Comparison of ENCODE assay signal across 9 cellular contexts in genomic region chr20:18058661-18059467, GRCh38. TPM values are rescaled to one million over a fixed set of nuclear protein-coding genes. Genes with fewer than 3 reads are reported as not detected.
DNase-seq lines count a peak whose midpoint lies in the region; ATAC-seq and TF ChIP-seq lines count a peak whose summit lies in the region.
"Had no signal": no experiment of that assay in that cellular context is flagged by ENCODE, and none has a peak within 500 bp of the region (broad histone marks: within the 10 kb centered on the region; RNA-seq: fewer than 3 reads in every experiment).

No MANE protein-coding gene starts in this region.

- peaks cover 5% of the 10 kb centered on the region for H3K4me1 Mint-ChIP-seq in nephron
- H3K4me1 Mint-ChIP-seq in CD14-positive monocyte, result peaks cover 35% of the 10 kb centered on the region

- intact Hi-C loops in colonic mucosa (cut with DNase I), result no loop called here
- intact Hi-C loops in CD14-positive monocyte (cut with micrococcal nuclease), result loop anchor here in 1 of 2 donors (5.0 to 10.0 kb wide), 2 partner anchors 76 to 228 kb away; partner anchors contain the start of genes KAT14, PET117 and ZNF133

- no peaks in the 10 kb centered on the region for H3K36me3 ChIP-seq in colonic mucosa

- H3K4me3 Mint-ChIP-seq in nephron (peak overlapping the region; percentile 65 to 72 (median 71)), CD14-positive monocyte (peak overlapping the region in 1 of 2 donors; percentile 75)

- H3K27me3 Mint-ChIP-seq in nephron (ENCODE audit: low read depth) (peaks cover 94% of the 10 kb centered on the region), CD14-positive monocyte (ENCODE audit: low read depth in 3 of 3) (peaks cover 80 to 97% (median 88%) of the 10 kb centered on the region in 3 donors)

- H3K27ac ChIP-seq in colonic mucosa, result peak overlapping the region; percentile 51

- DNase-seq in DMS79 treated with DMSO at 0.1 percent for 48 hours (lab: John Stamatoyannopoulos, UW) (peak; percentile 75), NCI-H2029 treated with DMSO at 0.1 percent for 48 hours (lab: John Stamatoyannopoulos, UW) (peak; percentile 90), colonic mucosa (peak; percentile 64), SIG-M5 (lab: John Stamatoyannopoulos, UW) (no peak), HPDE6-E6E7 (ENCODE audit: extremely low spot score) (no peak), CD14-positive monocyte (ENCODE audit: low spot score) (no peak)

- H3K4me3 ChIP-seq in colonic mucosa, result peak overlapping the region; percentile 27

- H3K36me3 Mint-ChIP-seq in nephron (ENCODE audit: low read depth) (no peaks in the 10 kb centered on the region), CD14-positive monocyte (peaks cover 0 to 6% of the 10 kb centered on the region in 2 donors)

- peaks cover 23% of the 10 kb centered on the region for H3K27me3 ChIP-seq in colonic mucosa

- peaks cover 3% of the 10 kb centered on the region for H3K4me1 ChIP-seq in colonic mucosa

- TF ChIP-seq CTCF in colonic mucosa (IDR thresholded peaks at IDR 0.05) (no peak), nephron (IDR thresholded peaks at IDR 0.05; ENCODE audit: unreplicated experiment in 3 of 3) (no peak), CD14-positive monocyte (IDR thresholded peaks at IDR 0.05) (no peak)

- H3K9me3 Mint-ChIP-seq in nephron (no peaks in the 10 kb centered on the region), CD14-positive monocyte (peaks cover 0 to 30% (median 10%) of the 10 kb centered on the region in 7 donors)

- H3K9ac ChIP-seq in colonic mucosa (ENCODE audit: low read depth in 2 of 2, low read length in 2 of 2), result peak overlapping the region; percentile 24 to 89

- H3K9me3 ChIP-seq in colonic mucosa, result no peaks in the 10 kb centered on the region

- H3K27ac Mint-ChIP-seq in nephron (no peak overlapping the region), CD14-positive monocyte (no peak overlapping the region)

- no peak for ATAC-seq in GM18502 (IDR thresholded peaks at IDR 0.05; ENCODE audit: poor library complexity, unreplicated experiment)

RNA-seq across cellular contexts. Expression of gene OVOL2, which starts 1.1 kb away (rescaled TPM):
- total RNA-seq in colonic mucosa, result 10 to 100 TPM; 13.5 to 22.8 TPM
- not detected for polyA plus RNA-seq in CD14-positive monocyte
- total RNA-seq: fibroblast of lung had no signal
- polyA plus RNA-seq: fibroblast of lung had no signal

Comparison
In these comparisons a context has a peak if more than half of its experiments do, and no peak if none do; other contexts are left out.
1. DNase-seq: peak in DMS79 treated with DMSO at 0.1 percent for 48 hours (single experiment), NCI-H2029 treated with DMSO at 0.1 percent for 48 hours (single experiment) and colonic mucosa (single experiment); none in SIG-M5 (single experiment), HPDE6-E6E7 (single experiment) and CD14-positive monocyte (single experiment).